8 cellular contexts compared by ENCODE assay signal in the genomic region with DNA sequence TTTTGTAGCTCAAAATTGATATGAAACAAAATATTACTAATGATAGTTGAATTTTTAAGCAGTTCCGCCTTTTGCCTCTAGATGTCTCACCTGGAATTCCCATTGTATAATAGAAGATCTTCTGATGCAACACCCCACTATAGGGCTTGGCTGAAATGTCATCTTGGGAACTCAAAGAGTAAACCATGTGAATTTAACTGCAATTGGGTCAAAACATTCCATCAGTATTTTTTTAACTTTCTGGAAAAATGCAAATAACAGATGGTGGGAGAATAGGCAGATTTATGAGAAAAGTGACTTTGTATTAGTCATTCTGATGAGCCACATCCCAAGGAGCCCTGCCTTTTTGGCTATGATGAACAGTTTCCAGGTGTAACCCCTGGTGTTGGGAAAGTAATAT.
DNase-seq lines count a peak whose midpoint lies in the region; ATAC-seq and TF ChIP-seq lines count a peak whose summit lies in the region.

No MANE protein-coding gene starts in this region.

- no peaks in the 10 kb centered on the region for H3K27me3 ChIP-seq in SK-N-SH (ENCODE audit: insufficient read depth)
- no peaks in the 10 kb centered on the region for H3K27me3 ChIP-seq in psoas muscle (ENCODE audit: insufficient read depth in 3 of 3, low read length in 2 of 3)

- H3K9me2 ChIP-seq in SK-N-SH: no peaks in the 10 kb centered on the region

- H3K4me1 ChIP-seq in SK-N-SH (ENCODE audit: control insufficient read depth in 1 of 2, insufficient read depth in 2 of 2, low read depth in 1 of 2, low read length in 1 of 2): no peaks in the 10 kb centered on the region
- H3K4me1 ChIP-seq in psoas muscle: peaks cover under 1% of the 10 kb centered on the region

- 0% methylated on average over 1 of the region's 1 CpG for WGBS in SK-N-SH (ENCODE audit: low lambda C conversion rate)
- 14 to 17% (median 15%) methylated on average over 1 of the region's 1 CpG for WGBS in psoas muscle, 3 donors

- CTCF ChIA-PET in SK-N-SH (lab: Yijun Ruan, JAX): interaction anchor here (0.6 to 4.1 kb wide), 25 partner anchors 11 to 1222 kb away, joined by 3 to 28 read pairs (median 4); partner anchors contain the start of gene IRS1

- peak in 1 of 2 experiments; percentile 25; a peak in 1 of 4 replicates for TF ChIP-seq EP300 in SK-N-SH (IDR thresholded peaks at IDR 0.05; ENCODE audit: borderline replicate concordance in 1 of 2, low read depth in 1 of 2, low read length in 1 of 2)

- peaks cover 7% of the 10 kb centered on the region for H3F3A ChIP-seq in SK-N-SH (replicated peaks; ENCODE audit: insufficient read depth)

- intact Hi-C loops in psoas muscle (cut with DNase I): loop anchor here (5.0 kb wide), 3 partner anchors 913 to 1098 kb away; no protein-coding TSS in a partner anchor

- peak overlapping the region in 1 of 2 experiments; percentile 43; a peak in 1 of 4 replicates for H3K27ac ChIP-seq in SK-N-SH (ENCODE audit: low read depth in 2 of 2, low read length in 1 of 2)
- no peak overlapping the region for H3K27ac ChIP-seq in psoas muscle

- H3K79me2 ChIP-seq in SK-N-SH (ENCODE audit: insufficient read depth): no peaks in the 10 kb centered on the region

- no peak overlapping the region for H3K4me2 ChIP-seq in SK-N-SH

- DNase-seq in ELR (ENCODE audit: low read depth): peak; percentile 83
- DNase-seq in HuH-7 (ENCODE audit: low spot score): peak; percentile 28
- DNase-seq in SK-N-SH: peak; percentile 7
- DNase-seq in fibroblast of the conjunctiva (ENCODE audit: low read depth): peak; percentile 81
- DNase-seq in psoas muscle: no peak
- no peak for DNase-seq in NCI-H2227 treated with DMSO at 0.1 percent for 48 hours (lab: John Stamatoyannopoulos, UW)
- no peak for DNase-seq in stimulated activated CD4-positive, alpha-beta T cell treated with anti-CD3 and anti-CD28 coated beads, Interleukin-12 subunit alpha, Interleukin-12 subunit beta, amount 100 ng/mL, for 4 hours

- H3K9ac ChIP-seq in SK-N-SH: no peak overlapping the region

- no peaks in the 10 kb centered on the region for H4K20me1 ChIP-seq in SK-N-SH (ENCODE audit: insufficient read depth)

- H3K4me3 ChIP-seq in SK-N-SH (ENCODE audit: low read depth in 2 of 2, low read length in 1 of 2) (no peak overlapping the region), psoas muscle (no peak overlapping the region)

- TF ChIP-seq CTCF in SK-N-SH (IDR thresholded peaks at IDR 0.05): peak; percentile 82
- peak; percentile 84 for TF ChIP-seq CTCF in psoas muscle (IDR thresholded peaks at IDR 0.05)

- no peaks in the 10 kb centered on the region for H3K9me3 ChIP-seq in SK-N-SH
- H3K9me3 ChIP-seq in psoas muscle: no peaks in the 10 kb centered on the region

- H2AFZ ChIP-seq in SK-N-SH (ENCODE audit: low read depth): no peak overlapping the region

- no peaks in the 10 kb centered on the region for H3K36me3 ChIP-seq in SK-N-SH (replicated peaks in 1 of 2; ENCODE audit: control insufficient read depth in 1 of 2, insufficient read depth in 2 of 2, low read length in 1 of 2)
- no peaks in the 10 kb centered on the region for H3K36me3 ChIP-seq in psoas muscle (ENCODE audit: insufficient read depth in 1 of 2, low read depth in 1 of 2)

- peak; percentile 83 for ATAC-seq in GM21423 (IDR thresholded peaks at IDR 0.05; ENCODE audit: unreplicated experiment)
- ATAC-seq in psoas muscle: peak; percentile 70 to 91 (median 76)

- TF ChIP-seq RAD21 in SK-N-SH (IDR thresholded peaks at IDR 0.05; ENCODE audit: low read length): peak; percentile 79

- POLR2A ChIA-PET in SK-N-SH (lab: Yijun Ruan, JAX): interaction anchor here (1.0 kb wide), 1 partner anchor 911 kb away, joined by 3 read pairs; no protein-coding TSS in a partner anchor

TF ChIP-seq in SK-N-SH, 30 proteins besides CTCF, POLR2A, EP300 and RAD21:
- TF ChIP-seq NFIC (IDR thresholded peaks at IDR 0.05; ENCODE audit: borderline replicate concordance) (peak; percentile 34; the same call in 1 of the 2 replicates), SMC3 (IDR thresholded peaks at IDR 0.05; ENCODE audit: low read depth, low read length) (peak; percentile 67), TAF1 (IDR thresholded peaks at IDR 0.05; ENCODE audit: borderline replicate concordance, low read depth, low read length) (no peak), TEAD4 (IDR thresholded peaks at IDR 0.05; ENCODE audit: borderline replicate concordance, insufficient read depth) (peak; percentile 54; the same call in 1 of the 2 replicates), FOSL2 (IDR thresholded peaks at IDR 0.05; ENCODE audit: borderline replicate concordance, low read depth) (peak; percentile 40; the same call in 1 of the 2 replicates), FOXM1 (IDR thresholded peaks at IDR 0.05; ENCODE audit: low read depth) (peak; percentile 52; the same call in 1 of the 2 replicates), GABPA (IDR thresholded peaks at IDR 0.05; ENCODE audit: low read depth) (no peak), NRF1 (IDR thresholded peaks at IDR 0.05; ENCODE audit: low read depth, low read length) (no peak), MAX (IDR thresholded peaks at IDR 0.05; ENCODE audit: low read depth) (no peak), RXRA (IDR thresholded peaks at IDR 0.05; ENCODE audit: borderline replicate concordance, low read depth) (no peak), JUND (IDR thresholded peaks at IDR 0.05) (peak; percentile 39), MEF2A (IDR thresholded peaks at IDR 0.05; ENCODE audit: borderline replicate concordance, low read depth) (0 out of 2 replicates have a peak, but pooled peaks have one; percentile 20), TCF12 (IDR thresholded peaks at IDR 0.05) (peak; percentile 74)
- TF ChIP-seq, protein P1, sequence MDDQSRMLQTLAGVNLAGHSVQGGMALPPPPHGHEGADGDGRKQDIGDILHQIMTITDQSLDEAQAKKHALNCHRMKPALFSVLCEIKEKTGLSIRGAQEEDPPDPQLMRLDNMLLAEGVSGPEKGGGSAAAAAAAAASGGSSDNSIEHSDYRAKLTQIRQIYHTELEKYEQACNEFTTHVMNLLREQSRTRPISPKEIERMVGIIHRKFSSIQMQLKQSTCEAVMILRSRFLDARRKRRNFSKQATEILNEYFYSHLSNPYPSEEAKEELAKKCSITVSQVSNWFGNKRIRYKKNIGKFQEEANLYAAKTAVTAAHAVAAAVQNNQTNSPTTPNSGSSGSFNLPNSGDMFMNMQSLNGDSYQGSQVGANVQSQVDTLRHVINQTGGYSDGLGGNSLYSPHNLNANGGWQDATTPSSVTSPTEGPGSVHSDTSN (IDR thresholded peaks at IDR 0.05): peak; percentile 62
- TF ChIP-seq, protein P2, sequence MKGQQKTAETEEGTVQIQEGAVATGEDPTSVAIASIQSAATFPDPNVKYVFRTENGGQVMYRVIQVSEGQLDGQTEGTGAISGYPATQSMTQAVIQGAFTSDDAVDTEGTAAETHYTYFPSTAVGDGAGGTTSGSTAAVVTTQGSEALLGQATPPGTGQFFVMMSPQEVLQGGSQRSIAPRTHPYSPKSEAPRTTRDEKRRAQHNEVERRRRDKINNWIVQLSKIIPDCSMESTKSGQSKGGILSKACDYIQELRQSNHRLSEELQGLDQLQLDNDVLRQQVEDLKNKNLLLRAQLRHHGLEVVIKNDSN (IDR thresholded peaks at IDR 0.05; ENCODE audit: borderline replicate concordance, low read depth): no peak
TF ChIP-seq in SK-N-SH: peak in this region for 9.

Comparison
In these comparisons a context has a peak if more than half of its experiments do, and no peak if none do; other contexts are left out.
1. DNase-seq: peak in ELR (single experiment), HuH-7 (single experiment), SK-N-SH (single experiment) and fibroblast of the conjunctiva (single experiment); none in psoas muscle (0 of 2), NCI-H2227 treated with DMSO at 0.1 percent for 48 hours (single experiment) and stimulated activated CD4-positive, alpha-beta T cell treated with anti-CD3 and anti-CD28 coated beads, Interleukin-12 subunit alpha, Interleukin-12 subunit beta, amount 100 ng/mL, for 4 hours (single experiment).